Comparison of ENCODE assay signal across 15 cellular contexts in the genomic region with DNA sequence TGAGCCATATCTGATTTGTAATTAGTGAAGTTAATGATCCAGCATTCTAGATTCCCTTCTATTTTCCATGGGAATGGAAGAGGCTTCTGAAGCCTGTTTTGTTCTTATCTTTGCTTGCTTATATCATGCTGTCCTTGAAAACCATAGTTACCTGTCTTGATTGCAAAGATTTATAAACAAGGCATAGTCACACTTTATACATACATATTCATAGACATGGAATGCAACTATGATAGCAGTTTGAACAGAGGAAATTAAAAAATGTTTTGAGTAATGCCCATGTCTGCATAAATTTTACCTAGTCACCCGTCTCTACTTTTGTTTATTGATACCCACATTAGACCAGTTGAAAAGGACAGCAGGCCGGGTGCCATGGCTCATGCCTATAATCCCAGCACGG.
DNase-seq lines count a peak whose midpoint lies in the region; ATAC-seq and TF ChIP-seq lines count a peak whose summit lies in the region.
"Had no signal": no experiment of that assay in that cellular context is flagged by ENCODE, and none has a peak within 500 bp of the region (broad histone marks: within the 10 kb centered on the region; RNA-seq: fewer than 3 reads in every experiment).

No MANE protein-coding gene starts in this region.

- H3K4me2 ChIP-seq in PC-3 (ENCODE audit: low read length) = no peak overlapping the region

- H3K4me1 ChIP-seq in heart right ventricle = peaks cover 3 to 72% (median 50%) of the 10 kb centered on the region in 9 donors
- H3K4me1 ChIP-seq in PC-3 (ENCODE audit: insufficient read depth, low read length) = peaks cover 14% of the 10 kb centered on the region
- no peaks in the 10 kb centered on the region for H3K4me1 ChIP-seq in uterus
- H3K4me1 ChIP-seq: SJCRH30 had no signal

- peak overlapping the region in 6 of 10 donors; percentile 5 to 71 (median 54) for H3K27ac ChIP-seq in heart right ventricle
- peak overlapping the region; percentile 15; the same call in 1 of the 2 replicates for H3K27ac ChIP-seq in PC-3 (ENCODE audit: low read length)
- H3K27ac ChIP-seq in epithelial cell of prostate = peak overlapping the region; percentile 12
- H3K27ac ChIP-seq in coronary artery = no peak overlapping the region
- no peak overlapping the region for H3K27ac ChIP-seq in uterus
- H3K27ac ChIP-seq: SJCRH30 had no signal

- H3K27me3 ChIP-seq in heart right ventricle = no peaks in the 10 kb centered on the region
- H3K27me3 ChIP-seq in PC-3 (ENCODE audit: low read length) = no peaks in the 10 kb centered on the region
- no peaks in the 10 kb centered on the region for H3K27me3 ChIP-seq in uterus
- H3K27me3 ChIP-seq: SJCRH30 had no signal

- ATAC-seq in heart right ventricle = no peak
- no peak for ATAC-seq in Right ventricle myocardium superior (ENCODE audit: poor library complexity)
- ATAC-seq in PC-3 = peak; percentile 72
- no peak for ATAC-seq in HG03354 (IDR thresholded peaks at IDR 0.05; ENCODE audit: poor library complexity, severe bottlenecking, unreplicated experiment)

- POLR2A ChIA-PET in PC-3 (lab: Charles Lee; ENCODE audit: unreplicated experiment) = no interaction called here

- CTCF ChIA-PET in PC-3 (lab: Charles Lee) = no interaction called here

- TF ChIP-seq CTCF in heart right ventricle (IDR thresholded peaks at IDR 0.05) (no peak), PC-3 (conservative IDR thresholded peaks at IDR 0.05; ENCODE audit: low read depth, low read length) (no peak), coronary artery (IDR thresholded peaks at IDR 0.05) (no peak), uterus (IDR thresholded peaks at IDR 0.05) (no peak)

- H3K9ac ChIP-seq in PC-3 (ENCODE audit: low read length) = no peak overlapping the region

- H3F3A ChIP-seq in PC-3 (ENCODE audit: low read length, unreplicated experiment) = no peaks in the 10 kb centered on the region

- no peaks in the 10 kb centered on the region for H3K79me2 ChIP-seq in PC-3 (ENCODE audit: low read length)

- H4K20me1 ChIP-seq in PC-3 (ENCODE audit: low read length) = no peaks in the 10 kb centered on the region

- no peak for DNase-seq in heart right ventricle
- DNase-seq in Right ventricle myocardium superior = no peak
- peak; percentile 62 for DNase-seq in PC-3
- DNase-seq in epithelial cell of prostate (ENCODE audit: low read depth, low spot score) = no peak
- DNase-seq in coronary artery (ENCODE audit: low spot score) = no peak
- DNase-seq in uterus = no peak
- DNase-seq in NCI-H69 (lab: John Stamatoyannopoulos, UW) = no peak
- DNase-seq: CD4-positive, alpha-beta T cell; DND-41; GF-D8; NCI-H1417 treated with DMSO at 0.1 percent for 48 hours; NCI-H2029; NCI-H510A treated with DMSO at 0.1 percent for 48 hours; SJCRH30 had no signal

- H3K4me3 ChIP-seq in heart right ventricle (no peak overlapping the region), PC-3 (ENCODE audit: low read length) (no peak overlapping the region), coronary artery (no peak overlapping the region), uterus (no peak overlapping the region)
- H3K4me3 ChIP-seq: SJCRH30 had no signal

- no peak overlapping the region for H2AFZ ChIP-seq in PC-3 (ENCODE audit: low read length)

- H3K9me3 ChIP-seq in heart right ventricle (peaks cover 0 to 13% (median 0%) of the 10 kb centered on the region in 11 donors), PC-3 (ENCODE audit: low read length) (no peaks in the 10 kb centered on the region), uterus (no peaks in the 10 kb centered on the region)
- H3K9me3 ChIP-seq: SJCRH30 had no signal

- no peak for TF ChIP-seq POLR2A in uterus (IDR thresholded peaks at IDR 0.05)

- 95 to 97% methylated on average over 3 of the region's 3 CpGs for WGBS in heart right ventricle, 2 donors

- intact Hi-C loops in heart right ventricle (cut with DNase I) (loop anchor here in 1 of 10 donors (5.0 kb wide), 1 partner anchor 84 kb away; no protein-coding TSS in a partner anchor), Right ventricle myocardium superior (cut with DNase I) (no loop called here), PC-3 (cut with micrococcal nuclease) (loop anchor here (1.0 kb wide), 1 partner anchor 22 kb away; no protein-coding TSS in a partner anchor), uterus (cut with DNase I; ENCODE audit: low total_unique reads) (no loop called here)

- no peaks in the 10 kb centered on the region for H3K36me3 ChIP-seq in heart right ventricle
- no peaks in the 10 kb centered on the region for H3K36me3 ChIP-seq in PC-3 (ENCODE audit: low read depth, low read length)
- H3K36me3 ChIP-seq in uterus = no peaks in the 10 kb centered on the region
- H3K36me3 ChIP-seq: SJCRH30 had no signal

- BruUV-seq in PC-3 (replicated peaks; lab: Mats Ljungman, UMichigan) = no TSS peak

- H3K9me2 ChIP-seq in PC-3 (replicated peaks; ENCODE audit: low read length) = no peaks in the 10 kb centered on the region

Comparison
In these comparisons a context has a peak if more than half of its experiments do, and no peak if none do; other contexts are left out.
1. H3K27ac ChIP-seq: peak in heart right ventricle (6 of 10), PC-3 (single experiment) and epithelial cell of prostate (single experiment); none in coronary artery (0 of 2) and uterus (0 of 2).